Comparison of ENCODE assay signal across 30 cellular contexts in genomic region chr4:33725861-33726260, GRCh38.
"Had no signal": no experiment of that assay in that cellular context is flagged by ENCODE, and none has a peak within 500 bp of the region (broad histone marks: within the 10 kb centered on the region; RNA-seq: fewer than 3 reads in every experiment).

No MANE protein-coding gene starts in this region.

- H3K4me3 ChIP-seq: coronary artery, esophagus muscularis mucosa, gastrocnemius medialis, heart left ventricle had no signal

- H3K27ac ChIP-seq: brain microvascular endothelial cell, coronary artery, esophagus muscularis mucosa, gastrocnemius medialis, heart left ventricle, WERI-Rb-1 had no signal

- H3K9me3 ChIP-seq: esophagus muscularis mucosa, gastrocnemius medialis had no signal

- ATAC-seq: activated CD4-positive, CD25-positive, alpha-beta regulatory T cell treated with anti-CD3 and anti-CD28 coated beads, Interleukin-2, amount 50 U/mL, for 24 hours; activated CD8-positive, alpha-beta T cell treated with anti-CD3 and anti-CD28 coated beads for 36 hours; activated T-cell treated with anti-CD3 and anti-CD28 coated beads, Interleukin-2, amount 50 U/mL, for 4 hours; activated T-helper 17 cell treated with anti-CD3 and anti-CD28 coated beads, Interleukin-2, amount 50 U/mL, for 72 hours; effector memory CD8-positive, alpha-beta T cell; gastrocnemius medialis; heart left ventricle; T-helper 17 cell had no signal

- DNase-seq: activated B cell treated with CpG ODN at 0.5 μM for 24 hours; activated CD4-positive, alpha-beta T cell treated with anti-CD3 and anti-CD28 coated beads for 48 hours; activated CD4-positive, alpha-beta T cell treated with anti-CD3 and anti-CD28 coated beads, Interleukin-2, amount 50 U/mL, for 1 hour; activated CD4-positive, alpha-beta T cell treated with anti-CD3 and anti-CD28 coated beads, Interleukin-2, amount 50 U/mL, for 48 hours; activated CD8-positive, alpha-beta memory T cell treated with anti-CD3 and anti-CD28 coated beads for 24 hours; activated CD8-positive, alpha-beta T cell treated with anti-CD3 and anti-CD28 coated beads for 36 hours; activated effector memory CD4-positive, alpha-beta T cell treated with Interleukin-2 at 50 U/mL for 16 hours; activated gamma-delta T cell treated with Interleukin-2 at 50 U/mL for 16 hours; activated naive CD4-positive, alpha-beta T cell treated with anti-CD3 and anti-CD28 coated beads, Interleukin-2, amount 50 U/mL, for 16 hours; activated naive CD4-positive, alpha-beta T cell treated with Interleukin-2 at 50 U/mL for 16 hours; activated T-cell treated with anti-CD3 and anti-CD28 coated beads, Interleukin-2, amount 50 U/mL, for 4 hours; amniotic stem cell; anterior cingulate cortex; brain microvascular endothelial cell; effector CD4-positive, alpha-beta T cell; effector memory CD8-positive, alpha-beta T cell; gastrocnemius medialis; glutamatergic neuron; heart left ventricle; T-helper 1 cell; T-helper 17 cell; T1000; WERI-Rb-1 had no signal

- FAIRE-seq: astrocyte, bronchial epithelial cell, endothelial cell of umbilical vein had no signal

- H3K36me3 ChIP-seq: brain microvascular endothelial cell, esophagus muscularis mucosa, gastrocnemius medialis, heart left ventricle, WERI-Rb-1 had no signal

- H3K4me1 ChIP-seq: esophagus muscularis mucosa, gastrocnemius medialis, heart left ventricle had no signal

- H3K27me3 ChIP-seq: brain microvascular endothelial cell, esophagus muscularis mucosa, gastrocnemius medialis, heart left ventricle had no signal
